In genomic region chr2:98205901-98206300, GRCh38 we compare ENCODE assay signal across 19 cellular contexts.
DNase-seq lines count a peak whose midpoint lies in the region; ATAC-seq and TF ChIP-seq lines count a peak whose summit lies in the region.
"Had no signal": no experiment of that assay in that cellular context is flagged by ENCODE, and none has a peak within 500 bp of the region (broad histone marks: within the 10 kb centered on the region; RNA-seq: fewer than 3 reads in every experiment).

No MANE protein-coding gene starts in this region.

- H2AFZ ChIP-seq in IMR-90 (replicated peaks; ENCODE audit: low read length, poor library complexity), result no peak overlapping the region
- H2AFZ ChIP-seq: GM23338 had no signal

- H3K23ac ChIP-seq in IMR-90 (ENCODE audit: low read depth, low read length), result no peak overlapping the region

- TF ChIP-seq POLR2A in IMR-90 (IDR thresholded peaks at IDR 0.05; ENCODE audit: low read depth, low read length), result no peak

- DNase-seq in ELR (ENCODE audit: low read depth) (peak; percentile 8), IMR-90 (no peak), RWPE1 (ENCODE audit: low spot score) (peak; percentile 26), fibroblast of mammary gland (ENCODE audit: low read depth) (peak; percentile 14), SHP77 treated with DMSO at 0.1 percent for 48 hours (lab: John Stamatoyannopoulos, UW) (no peak), NCI-H1417 (lab: John Stamatoyannopoulos, UW) (no peak), OCI-M2 (lab: John Stamatoyannopoulos, UW; ENCODE audit: unreplicated experiment) (no peak)
- DNase-seq: BE2C; C1 segment of cervical spinal cord; Caco-2; CD8-positive, alpha-beta memory T cell; DMS79 treated with DMSO at 0.1 percent for 48 hours; H7; Kasumi-1; KG1 had no signal

- no TSS peak for BruUV-seq in IMR-90 (replicated peaks; lab: Mats Ljungman, UMichigan)

- H3K27ac ChIP-seq in IMR-90 (ENCODE audit: insufficient read depth, low read length) (no peak overlapping the region), RWPE1 (no peak overlapping the region)

- intact Hi-C loops in IMR-90 (cut with micrococcal nuclease), result no loop called here

- H3K36me3 ChIP-seq in IMR-90 (ENCODE audit: control insufficient read depth, insufficient read depth, low read length), result no peaks in the 10 kb centered on the region
- H3K36me3 ChIP-seq: BE2C had no signal

- POLR2A ChIA-PET in IMR-90 (lab: Charles Lee; ENCODE audit: unreplicated experiment) (no interaction called here), RWPE1 (lab: Yijun Ruan, JAX; ENCODE audit: low non-redundant PET) (no interaction called here)

- H3K9me3 ChIP-seq in IMR-90 (ENCODE audit: control insufficient read depth, insufficient read depth, low read length), result no peaks in the 10 kb centered on the region
- H3K9me3 ChIP-seq: BE2C, Caco-2 had no signal

- H3K9me1 ChIP-seq in IMR-90 (ENCODE audit: insufficient read depth, low read length), result no peaks in the 10 kb centered on the region

- H3K4ac ChIP-seq in IMR-90 (ENCODE audit: low read depth, low read length), result no peak overlapping the region

- H3K9ac ChIP-seq in IMR-90 (ENCODE audit: low read depth, low read length), result no peak overlapping the region

- TF ChIP-seq RAD21 in IMR-90 (IDR thresholded peaks at IDR 0.05; ENCODE audit: low read length), result no peak

- H2AK9ac ChIP-seq in IMR-90 (replicated peaks; ENCODE audit: low read depth, low read length, poor library complexity), result no peak overlapping the region

- CTCF ChIA-PET in IMR-90 (lab: Yijun Ruan, JAX) (no interaction called here), RWPE1 (lab: Yijun Ruan, JAX) (interaction anchor here (0.7 kb wide), 1 partner anchor 497 kb away, joined by 3 read pairs; no protein-coding TSS in a partner anchor)

- H3K4me3 ChIP-seq in IMR-90 (ENCODE audit: insufficient read depth, low read depth, low read length) (no peak overlapping the region), fibroblast of mammary gland (ENCODE audit: control insufficient read depth, low read depth, low read length) (no peak overlapping the region)
- H3K4me3 ChIP-seq: GM12878, GM23338 had no signal

- no peak overlapping the region for H3K56ac ChIP-seq in IMR-90 (ENCODE audit: extremely low read depth, insufficient read depth, low read length)

- no peak overlapping the region for H3K4me2 ChIP-seq in IMR-90 (ENCODE audit: low read depth, low read length)
- H3K4me2 ChIP-seq: GM23338 had no signal

- H3K79me1 ChIP-seq in IMR-90 (ENCODE audit: low read depth in 1 of 2, low read length in 2 of 2), result no peaks in the 10 kb centered on the region

- no peaks in the 10 kb centered on the region for H3K4me1 ChIP-seq in IMR-90 (ENCODE audit: control insufficient read depth, insufficient read depth, low read length)
- H3K4me1 ChIP-seq: BE2C, Caco-2 had no signal

- in situ Hi-C loops in IMR-90 (cut with MboI; ENCODE audit: low sequenced_read_pairs), result no loop called here

- dilution Hi-C loops in IMR-90 (cut with HindIII; ENCODE audit: low sequenced_read_pairs, unreplicated experiment), result no loop called here

- H2BK15ac ChIP-seq in IMR-90 (ENCODE audit: low read depth, low read length), result no peak overlapping the region

- no peak overlapping the region for H4K8ac ChIP-seq in IMR-90 (ENCODE audit: low read depth in 2 of 2, low read length in 2 of 2)

- no CpG with 5 or more reads among the region's 3 CpGs for WGBS in IMR-90 (ENCODE audit: extremely low coverage in 2 of 2, insufficient read length in 1 of 2), 2 experiments

- H2AK5ac ChIP-seq in IMR-90 (ENCODE audit: low read depth, low read length), result no peak overlapping the region

- ATAC-seq in IMR-90 (ENCODE audit: low read depth) (no peak), GM21737 (IDR thresholded peaks at IDR 0.05; ENCODE audit: unreplicated experiment) (no peak)
- ATAC-seq: GM12878, GM23338, HCT116 had no signal

- H3K14ac ChIP-seq in IMR-90 (replicated peaks; ENCODE audit: low read depth, low read length), result no peak overlapping the region

- H2BK5ac ChIP-seq in IMR-90 (ENCODE audit: low read depth, low read length, poor library complexity, severe bottlenecking), result no peak overlapping the region

- H4K20me1 ChIP-seq in IMR-90 (ENCODE audit: insufficient read depth, low read length), result no peaks in the 10 kb centered on the region

- H4K91ac ChIP-seq in IMR-90 (ENCODE audit: insufficient read depth, low read depth, low read length), result no peak overlapping the region

- no peak overlapping the region for H2BK20ac ChIP-seq in IMR-90 (ENCODE audit: low read depth, low read length)

- no peak overlapping the region for H2BK120ac ChIP-seq in IMR-90 (ENCODE audit: low read depth, low read length)

- H3K18ac ChIP-seq in IMR-90 (ENCODE audit: low read depth, low read length), result no peak overlapping the region

- no peak overlapping the region for H4K5ac ChIP-seq in IMR-90 (ENCODE audit: low read depth, low read length)

- H3K27me3 ChIP-seq in IMR-90 (ENCODE audit: control insufficient read depth, insufficient read depth, low read length), result peaks cover 2% of the 10 kb centered on the region; the same call in 1 of the 2 replicates
- H3K27me3 ChIP-seq: BE2C had no signal

- no peak for TF ChIP-seq CTCF in IMR-90 (conservative IDR thresholded peaks at IDR 0.05; ENCODE audit: low read depth, low read length)
- TF ChIP-seq CTCF in RWPE1 (conservative IDR thresholded peaks at IDR 0.05; ENCODE audit: low read depth), result no peak
- no peak for TF ChIP-seq CTCF in fibroblast of mammary gland (conservative IDR thresholded peaks at IDR 0.05; ENCODE audit: control insufficient read depth, insufficient read depth, low read depth, low read length)

TF ChIP-seq in IMR-90, 13 proteins besides CTCF, POLR2A, EP300 and RAD21:
- TF ChIP-seq CEBPB (IDR thresholded peaks at IDR 0.05; ENCODE audit: low read depth, low read length) (peak; percentile 43; the same call in 1 of the 2 replicates), MXI1 (IDR thresholded peaks at IDR 0.05; ENCODE audit: borderline replicate concordance, low read depth, low read length) (no peak)

Comparison
In these comparisons a context has a peak if more than half of its experiments do, and no peak if none do; other contexts are left out.
1. DNase-seq: peak in ELR (single experiment), RWPE1 (single experiment) and fibroblast of mammary gland (single experiment); none in IMR-90 (single experiment), SHP77 treated with DMSO at 0.1 percent for 48 hours (single experiment), NCI-H1417 (0 of 3) and OCI-M2 (single experiment).